In genomic region chr11:79249341-79249993, GRCh38 we compare ENCODE assay signal across 26 cellular contexts.
DNase-seq lines count a peak whose midpoint lies in the region; ATAC-seq and TF ChIP-seq lines count a peak whose summit lies in the region.
"Had no signal": no experiment of that assay in that cellular context is flagged by ENCODE, and none has a peak within 500 bp of the region (broad histone marks: within the 10 kb centered on the region; RNA-seq: fewer than 3 reads in every experiment).

No MANE protein-coding gene starts in this region.

- H3K27ac ChIP-seq in breast epithelium (no peak overlapping the region), PC-9 (no peak overlapping the region), psoas muscle (no peak overlapping the region), ascending aorta (no peak overlapping the region)
- H3K27ac ChIP-seq: BLaER1, coronary artery, HL-60 had no signal

- no peak for TF ChIP-seq CTCF in MCF 10A (IDR thresholded peaks at IDR 0.05; ENCODE audit: unreplicated experiment)
- TF ChIP-seq CTCF in breast epithelium (IDR thresholded peaks at IDR 0.05), result no peak
- TF ChIP-seq CTCF in PC-9 (conservative IDR thresholded peaks at IDR 0.05), result no peak
- no peak for TF ChIP-seq CTCF in psoas muscle (IDR thresholded peaks at IDR 0.05)
- TF ChIP-seq CTCF in ascending aorta (IDR thresholded peaks at IDR 0.05), result no peak

- H3K79me2 ChIP-seq in PC-9 (ENCODE audit: low read depth), result no peaks in the 10 kb centered on the region

- H3K27ac Mint-ChIP-seq in MCF 10A (ENCODE audit: low read depth, unreplicated experiment), result no peak overlapping the region
- H3K27ac Mint-ChIP-seq: activated naive CD4-positive, alpha-beta T cell treated with anti-CD3 and anti-CD28 coated beads, Interleukin-2, amount 50 U/mL, for 24 hours; IgD-negative memory B cell; naive thymus-derived CD8-positive, alpha-beta T cell; stimulated activated naive CD8-positive, alpha-beta T cell treated with anti-CD3 and anti-CD28 coated beads, Interleukin-15, Interleukin-2, amounts not matched to agents 100 ng/mL and 50 ng/mL, for 24 hours; type B pancreatic cell had no signal

- WGBS in psoas muscle, 3 donors, result 80 to 99% (median 97%) methylated on average over 4 of the region's 4 CpGs

- no peaks in the 10 kb centered on the region for H3K36me3 ChIP-seq in breast epithelium
- no peaks in the 10 kb centered on the region for H3K36me3 ChIP-seq in PC-9 (ENCODE audit: low read depth)
- H3K36me3 ChIP-seq in psoas muscle (ENCODE audit: insufficient read depth in 1 of 2, low read depth in 1 of 2), result no peaks in the 10 kb centered on the region
- no peaks in the 10 kb centered on the region for H3K36me3 ChIP-seq in ascending aorta
- H3K36me3 ChIP-seq: BLaER1 had no signal

- no peaks in the 10 kb centered on the region for H3K27me3 Mint-ChIP-seq in MCF 10A (ENCODE audit: insufficient read depth, unreplicated experiment)
- H3K27me3 Mint-ChIP-seq: activated naive CD4-positive, alpha-beta T cell treated with anti-CD3 and anti-CD28 coated beads, Interleukin-2, amount 50 U/mL, for 24 hours; IgD-negative memory B cell; stimulated activated naive CD8-positive, alpha-beta T cell treated with anti-CD3 and anti-CD28 coated beads, Interleukin-15, Interleukin-2, amounts not matched to agents 100 ng/mL and 50 ng/mL, for 24 hours; type B pancreatic cell had no signal

- no peaks in the 10 kb centered on the region for H4K20me1 ChIP-seq in PC-9 (ENCODE audit: insufficient read depth)
- H4K20me1 ChIP-seq: BLaER1 had no signal

- H3F3A ChIP-seq in PC-9 (ENCODE audit: insufficient read depth, low read depth), result no peaks in the 10 kb centered on the region

- POLR2A ChIA-PET in MCF 10A (lab: Yijun Ruan, JAX) (interaction anchor here (0.9 kb wide), 1 partner anchor 157 kb away, joined by 5 read pairs; no protein-coding TSS in a partner anchor), PC-9 (lab: Charles Lee; ENCODE audit: unreplicated experiment) (no interaction called here)

- no peak overlapping the region for H3K4me2 ChIP-seq in PC-9
- H3K4me2 ChIP-seq: BLaER1 had no signal

- H3K4me3 Mint-ChIP-seq in MCF 10A (ENCODE audit: unreplicated experiment), result no peak overlapping the region
- H3K4me3 Mint-ChIP-seq: activated naive CD4-positive, alpha-beta T cell treated with anti-CD3 and anti-CD28 coated beads, Interleukin-2, amount 50 U/mL, for 24 hours; brain; IgD-negative memory B cell; naive thymus-derived CD8-positive, alpha-beta T cell; stimulated activated naive CD8-positive, alpha-beta T cell treated with anti-CD3 and anti-CD28 coated beads, Interleukin-15, Interleukin-2, amounts not matched to agents 100 ng/mL and 50 ng/mL, for 24 hours; type B pancreatic cell had no signal

- BruUV-seq in MCF 10A (replicated peaks; lab: Mats Ljungman, UMichigan) (no TSS peak), PC-9 (replicated peaks; lab: Mats Ljungman, UMichigan) (no TSS peak)

- no peak for TF ChIP-seq POLR2A in breast epithelium (IDR thresholded peaks at IDR 0.05)

- no peak overlapping the region for H3K4me3 ChIP-seq in breast epithelium
- no peak overlapping the region for H3K4me3 ChIP-seq in PC-9
- no peak overlapping the region for H3K4me3 ChIP-seq in psoas muscle
- no peak overlapping the region for H3K4me3 ChIP-seq in ascending aorta
- H3K4me3 ChIP-seq: BLaER1, coronary artery had no signal

- ATAC-seq in psoas muscle, result no peak
- ATAC-seq: naive thymus-derived CD8-positive, alpha-beta T cell had no signal

- H3K4me1 ChIP-seq in breast epithelium (no peaks in the 10 kb centered on the region), PC-9 (replicated peaks; ENCODE audit: insufficient read depth) (no peaks in the 10 kb centered on the region), psoas muscle (no peaks in the 10 kb centered on the region), ascending aorta (peaks cover 0 to 10% of the 10 kb centered on the region in 2 donors)
- H3K4me1 ChIP-seq: Caco-2 had no signal

- H3K9me3 ChIP-seq in breast epithelium (no peaks in the 10 kb centered on the region), PC-9 (ENCODE audit: insufficient read depth, low read depth) (no peaks in the 10 kb centered on the region), psoas muscle (no peaks in the 10 kb centered on the region), ascending aorta (no peaks in the 10 kb centered on the region)
- H3K9me3 ChIP-seq: BLaER1, Caco-2 had no signal

- H3K27me3 ChIP-seq in breast epithelium (no peaks in the 10 kb centered on the region), PC-9 (ENCODE audit: insufficient read depth, low read depth) (peaks cover 57% of the 10 kb centered on the region), psoas muscle (ENCODE audit: insufficient read depth in 3 of 3, low read length in 2 of 3) (no peaks in the 10 kb centered on the region), ascending aorta (no peaks in the 10 kb centered on the region)
- H3K27me3 ChIP-seq: BLaER1 had no signal

- H2AFZ ChIP-seq in PC-9, result no peak overlapping the region

- DNase-seq in MCF 10A (ENCODE audit: unreplicated experiment), result peak; percentile 69
- no peak for DNase-seq in breast epithelium (ENCODE audit: low spot score in 2 of 2)
- DNase-seq in astrocyte of the hippocampus (ENCODE audit: low read depth, low spot score), result peak; percentile 45
- peak; percentile 65 for DNase-seq in iris pigment epithelial cell (ENCODE audit: low read depth)
- no peak for DNase-seq in PC-9
- DNase-seq in psoas muscle, result no peak
- DNase-seq in ascending aorta (ENCODE audit: low spot score in 2 of 2), result no peak
- no peak for DNase-seq in activated gamma-delta T cell treated with Interleukin-2 at 50 U/mL for 16 hours
- DNase-seq: 8988T; Caco-2; EL; foreskin melanocyte; hippocampal formation; islet precursor cell; naive thymus-derived CD8-positive, alpha-beta T cell; NCI-H1694 treated with DMSO at 0.1 percent for 48 hours; NCI-H526 treated with DMSO at 0.1 percent for 48 hours; Right ventricle myocardium superior had no signal

- intact Hi-C loops in MCF 10A (cut with micrococcal nuclease) (loop anchor here (10.0 kb wide), 1 partner anchor 215 kb away; no protein-coding TSS in a partner anchor), breast epithelium (cut with DNase I; ENCODE audit: low total_unique reads) (no loop called here), PC-9 (cut with micrococcal nuclease; ENCODE audit: unreplicated experiment) (no loop called here), psoas muscle (cut with DNase I) (no loop called here), ascending aorta (cut with DNase I) (no loop called here)

- 0 out of 2 replicates have a peak, but pooled peaks cover 2% of the 10 kb centered on the region for H3K9me2 ChIP-seq in PC-9 (ENCODE audit: insufficient read depth)

- H3K9me3 Mint-ChIP-seq in MCF 10A (ENCODE audit: unreplicated experiment), result no peaks in the 10 kb centered on the region
- H3K9me3 Mint-ChIP-seq: activated naive CD4-positive, alpha-beta T cell treated with anti-CD3 and anti-CD28 coated beads, Interleukin-2, amount 50 U/mL, for 24 hours; brain; IgD-negative memory B cell; stimulated activated naive CD8-positive, alpha-beta T cell treated with anti-CD3 and anti-CD28 coated beads, Interleukin-15, Interleukin-2, amounts not matched to agents 100 ng/mL and 50 ng/mL, for 24 hours; type B pancreatic cell had no signal

- H3K36me3 Mint-ChIP-seq in MCF 10A (ENCODE audit: insufficient read depth, unreplicated experiment), result no peaks in the 10 kb centered on the region
- H3K36me3 Mint-ChIP-seq: activated naive CD4-positive, alpha-beta T cell treated with anti-CD3 and anti-CD28 coated beads, Interleukin-2, amount 50 U/mL, for 24 hours; brain; IgD-negative memory B cell; naive thymus-derived CD8-positive, alpha-beta T cell had no signal

- CTCF ChIA-PET in MCF 10A (lab: Yijun Ruan, JAX), result interaction anchor here (0.7 to 1.5 kb wide), 9 partner anchors 9 to 245 kb away, joined by 3 to 5 read pairs (median 3); no protein-coding TSS in a partner anchor
- CTCF ChIA-PET in PC-9 (lab: Charles Lee), result no interaction called here

- peaks cover 28% of the 10 kb centered on the region for H3K4me1 Mint-ChIP-seq in MCF 10A (ENCODE audit: insufficient read depth, unreplicated experiment)
- H3K4me1 Mint-ChIP-seq: activated naive CD4-positive, alpha-beta T cell treated with anti-CD3 and anti-CD28 coated beads, Interleukin-2, amount 50 U/mL, for 24 hours; IgD-negative memory B cell; naive thymus-derived CD8-positive, alpha-beta T cell had no signal

Comparison
In these comparisons a context has a peak if more than half of its experiments do, and no peak if none do; other contexts are left out.
1. DNase-seq: peak in MCF 10A (single experiment), astrocyte of the hippocampus (single experiment) and iris pigment epithelial cell (single experiment); none in breast epithelium (0 of 2), PC-9 (0 of 2), psoas muscle (0 of 2), ascending aorta (0 of 2) and activated gamma-delta T cell treated with Interleukin-2 at 50 U/mL for 16 hours (single experiment).